30 cellular contexts compared by ENCODE assay signal in genomic region chr2:42747422-42747821, GRCh38. TPM values are rescaled to one million over a fixed set of nuclear protein-coding genes. Genes with fewer than 3 reads are reported as not detected.
"Had no signal": no experiment of that assay in that cellular context is flagged by ENCODE, and none has a peak within 500 bp of the region (broad histone marks: within the 10 kb centered on the region; RNA-seq: fewer than 3 reads in every experiment).

No MANE protein-coding gene starts in this region.

- H3K9ac ChIP-seq: parathyroid adenoma had no signal

- H3K27me3 ChIP-seq: ovary, right lobe of liver, sigmoid colon, suprapubic skin, testis, tibial artery, transverse colon, vagina had no signal

- H3K27me3 Mint-ChIP-seq: naive thymus-derived CD8-positive, alpha-beta T cell; natural killer cell treated with Interleukin-12 subunit alpha and Interleukin-12 subunit beta and Interleukin-15 and Interleukin-18, amount 100 ng/mL, for 72 hours; progenitor cell of endocrine pancreas; stimulated activated memory B cell treated with anti-CD40 and anti-IgM and Interleukin-4, amounts not matched to agents 10 μg/mL and 1 μg/mL and 100 μg/mL, for 72 hours; stimulated activated naive CD8-positive, alpha-beta T cell treated with anti-CD3 and anti-CD28 coated beads, Interleukin-15, amount 100 ng/mL, for 72 hours; type B pancreatic cell had no signal

- DNase-seq: naive thymus-derived CD8-positive, alpha-beta T cell; nephron progenitor cell; occipital lobe; ovary; posterior cingulate gyrus; psoas muscle; right lobe of liver; sigmoid colon; small intestine; stimulated activated CD4-positive, alpha-beta T cell treated with anti-CD3 and anti-CD28 coated beads, Interleukin-15, amount 100 ng/mL, for 24 hours; stimulated activated CD4-positive, alpha-beta T cell treated with anti-CD3 and anti-CD28 coated beads, Interleukin-4, amount 100 ng/mL, for 1 hour; stimulated activated CD4-positive, alpha-beta T cell treated with anti-CD3 and anti-CD28 coated beads, Interleukin-4, amount 100 ng/mL, for 4 hours; stimulated activated CD8-positive, alpha-beta memory T cell treated with anti-CD3 and anti-CD28 coated beads, Interleukin-4, amount 100 ng/mL, for 48 hours; stimulated activated naive CD4-positive, alpha-beta T cell; stimulated activated naive CD8-positive, alpha-beta T cell treated with anti-CD3 and anti-CD28 coated beads, Interleukin-15, amount 100 ng/mL, for 72 hours; stimulated activated naive CD8-positive, alpha-beta T cell treated with anti-CD3 and anti-CD28 coated beads, Interleukin-15, Interleukin-2, amounts not matched to agents 100 U/mL and 50 U/mL, for 24 hours; substantia nigra; testis; tibial artery; transverse colon had no signal

- H3K4me3 ChIP-seq: ovary, psoas muscle, right lobe of liver, sigmoid colon, suprapubic skin, testis, tibial artery, transverse colon, vagina had no signal

- H3K4me1 Mint-ChIP-seq: stimulated activated naive CD8-positive, alpha-beta T cell treated with anti-CD3 and anti-CD28 coated beads, Interleukin-15, amount 100 ng/mL, for 72 hours had no signal

- H3K9me3 Mint-ChIP-seq: naive thymus-derived CD8-positive, alpha-beta T cell; natural killer cell treated with Interleukin-12 subunit alpha and Interleukin-12 subunit beta and Interleukin-15 and Interleukin-18, amount 100 ng/mL, for 72 hours; nephron progenitor cell; neural crest cell; stimulated activated memory B cell treated with anti-CD40 and anti-IgM and Interleukin-4, amounts not matched to agents 10 μg/mL and 1 μg/mL and 100 μg/mL, for 72 hours; stimulated activated naive CD8-positive, alpha-beta T cell treated with anti-CD3 and anti-CD28 coated beads, Interleukin-15, amount 100 ng/mL, for 72 hours; type B pancreatic cell had no signal

- H3K4me3 Mint-ChIP-seq: naive thymus-derived CD8-positive, alpha-beta T cell; natural killer cell treated with Interleukin-12 subunit alpha and Interleukin-12 subunit beta and Interleukin-15 and Interleukin-18, amount 100 ng/mL, for 72 hours; nephron progenitor cell; neural crest cell; stimulated activated memory B cell treated with anti-CD40 and anti-IgM and Interleukin-4, amounts not matched to agents 10 μg/mL and 1 μg/mL and 100 μg/mL, for 72 hours; stimulated activated naive CD8-positive, alpha-beta T cell treated with anti-CD3 and anti-CD28 coated beads, Interleukin-15, amount 100 ng/mL, for 72 hours; type B pancreatic cell had no signal

- H3K27ac ChIP-seq: ovary, parathyroid adenoma, psoas muscle, right lobe of liver, sigmoid colon, suprapubic skin, testis, tibial artery, transverse colon, vagina had no signal

- H3K9me3 ChIP-seq: ovary, psoas muscle, right lobe of liver, sigmoid colon, suprapubic skin, testis, tibial artery, transverse colon, vagina had no signal

- H3K27ac Mint-ChIP-seq: naive thymus-derived CD8-positive, alpha-beta T cell; natural killer cell treated with Interleukin-12 subunit alpha and Interleukin-12 subunit beta and Interleukin-15 and Interleukin-18, amount 100 ng/mL, for 72 hours; nephron progenitor cell; progenitor cell of endocrine pancreas; stimulated activated memory B cell treated with anti-CD40 and anti-IgM and Interleukin-4, amounts not matched to agents 10 μg/mL and 1 μg/mL and 100 μg/mL, for 72 hours; stimulated activated naive CD8-positive, alpha-beta T cell treated with anti-CD3 and anti-CD28 coated beads, Interleukin-15, amount 100 ng/mL, for 72 hours; type B pancreatic cell had no signal

- H3K36me3 ChIP-seq: ovary, right lobe of liver, vagina had no signal

- H2AFZ ChIP-seq: parathyroid adenoma had no signal

- H3K4me1 ChIP-seq: parathyroid adenoma, psoas muscle, right lobe of liver, suprapubic skin, testis, tibial artery, vagina had no signal

- ATAC-seq: naive thymus-derived CD8-positive, alpha-beta T cell; natural killer cell treated with Interleukin-12 subunit alpha and Interleukin-12 subunit beta and Interleukin-15 and Interleukin-18, amount 100 ng/mL, for 72 hours; psoas muscle; right cardiac atrium; right lobe of liver; stimulated activated memory B cell treated with anti-CD40 and anti-IgM and Interleukin-4, amounts not matched to agents 10 μg/mL and 1 μg/mL and 100 μg/mL, for 72 hours; stimulated activated naive CD8-positive, alpha-beta T cell treated with anti-CD3 and anti-CD28 coated beads, Interleukin-15, amount 100 ng/mL, for 72 hours; stimulated activated naive CD8-positive, alpha-beta T cell treated with anti-CD3 and anti-CD28 coated beads, Interleukin-15, Interleukin-2, amounts not matched to agents 100 U/mL and 50 U/mL, for 24 hours had no signal

- H3K36me3 Mint-ChIP-seq: natural killer cell treated with Interleukin-12 subunit alpha and Interleukin-12 subunit beta and Interleukin-15 and Interleukin-18, amount 100 ng/mL, for 72 hours had no signal

RNA-seq across cellular contexts. Expression of gene OXER1, which starts 16.5 kb away (rescaled TPM):
- total RNA-seq: natural killer cell treated with Interleukin-12 subunit alpha and Interleukin-12 subunit beta and Interleukin-15 and Interleukin-18, amount 100 ng/mL, for 72 hours; occipital lobe; osteoblast had no signal

RNA-seq across cellular contexts. Expression of gene HAAO, which starts 45.0 kb away (rescaled TPM):
- total RNA-seq: natural killer cell treated with Interleukin-12 subunit alpha and Interleukin-12 subunit beta and Interleukin-15 and Interleukin-18, amount 100 ng/mL, for 72 hours had no signal
